In genomic region chr16:29811896-29812665, GRCh38 we compare ENCODE assay signal across 2 cellular contexts.
TF ChIP-seq lines count a peak whose summit lies in the region.

TSS of gene PRRT2 (plus strand) at chr16:29812193. CDS start at chr16:29813055, 862 bp downstream.

TF ChIP-seq in HCT116, 20 proteins besides CTCF, POLR2A, EP300 and RAD21 (continued from another document):
- TF ChIP-seq MAX (IDR thresholded peaks at IDR 0.05) (no peak), TCF7L2 (IDR thresholded peaks at IDR 0.05; ENCODE audit: borderline replicate concordance, extremely low read depth, insufficient read depth, insufficient read length) (no peak), CBX3 (IDR thresholded peaks at IDR 0.05; ENCODE audit: low read depth) (no peak), SRF (IDR thresholded peaks at IDR 0.05; ENCODE audit: low read depth) (no peak), ATF3 (IDR thresholded peaks at IDR 0.05) (no peak)

TF ChIP-seq in GM12878, 131 proteins besides CTCF, POLR2A, EP300 and RAD21 (continued from another document):
- TF ChIP-seq MXI1 (IDR thresholded peaks at IDR 0.05; ENCODE audit: low read depth, low read length) (no peak), EGR1 (IDR thresholded peaks at IDR 0.05; ENCODE audit: borderline replicate concordance in 1 of 2, low read depth in 2 of 2, low read length in 2 of 2) (peak in 1 of 2 experiments; percentile 64; a peak in 2 of 3 replicates), CBFB (IDR thresholded peaks at IDR 0.05; ENCODE audit: low read depth) (no peak)
